ENCODE assay signal across 19 cellular contexts in the genomic region with DNA sequence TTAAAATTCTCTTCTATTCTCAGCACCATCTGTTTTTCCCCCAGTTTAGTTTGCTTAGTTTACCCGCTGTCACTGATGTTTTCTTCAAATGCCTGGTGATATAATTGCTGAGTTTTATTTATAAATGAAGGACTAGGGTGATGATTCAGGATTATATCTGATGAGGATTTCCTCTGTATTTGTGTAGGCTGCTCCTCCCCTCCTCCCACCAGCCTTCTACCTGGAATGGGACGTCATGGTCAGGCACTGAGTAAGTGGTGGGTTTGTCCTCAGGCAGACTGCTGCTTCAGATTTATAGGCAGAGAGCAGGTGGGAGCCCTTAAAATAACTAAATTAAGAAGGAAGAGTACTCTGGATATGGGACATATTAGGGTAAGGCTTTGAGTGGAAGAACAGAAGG. TPM values are rescaled to one million over a fixed set of nuclear protein-coding genes. Genes with fewer than 3 reads are reported as not detected.
DNase-seq lines count a peak whose midpoint lies in the region; ATAC-seq and TF ChIP-seq lines count a peak whose summit lies in the region.
"Had no signal": no experiment of that assay in that cellular context is flagged by ENCODE, and none has a peak within 500 bp of the region (broad histone marks: within the 10 kb centered on the region; RNA-seq: fewer than 3 reads in every experiment).

No MANE protein-coding gene starts in this region.

- H3K36me3 Mint-ChIP-seq in activated CD4-positive, alpha-beta T cell treated with anti-CD3 and anti-CD28 coated beads for 36 hours (ENCODE audit: low read depth): no peaks in the 10 kb centered on the region
- H3K36me3 Mint-ChIP-seq in WTC11 (no peaks in the 10 kb centered on the region), osteocyte (ENCODE audit: unreplicated experiment) (no peaks in the 10 kb centered on the region)

- H3K27ac ChIP-seq in foreskin keratinocyte: no peak overlapping the region
- H3K27ac ChIP-seq: coronary artery, stomach, upper lobe of right lung had no signal

- intact Hi-C loops in activated CD4-positive, alpha-beta T cell treated with anti-CD3 and anti-CD28 coated beads for 36 hours (cut with DNase I, micrococcal nuclease): no loop called here

- TF ChIP-seq CTCF in WTC11 (IDR thresholded peaks at IDR 0.05): no peak
- TF ChIP-seq CTCF in foreskin keratinocyte (conservative IDR thresholded peaks at IDR 0.05): no peak
- TF ChIP-seq CTCF in osteocyte (IDR thresholded peaks at IDR 0.05): no peak

- peak; percentile 8 for DNase-seq in activated CD4-positive, alpha-beta T cell treated with anti-CD3 and anti-CD28 coated beads for 36 hours
- DNase-seq in activated CD4-positive, alpha-beta T cell treated with anti-CD3 and anti-CD28 coated beads, Interleukin-2, amount 50 U/mL, for 48 hours: no peak
- DNase-seq in WTC11 (ENCODE audit: low spot score) (peak; percentile 14), foreskin keratinocyte (peak in 1 of 2 donors; percentile 20), superior temporal gyrus (ENCODE audit: extremely low spot score) (peak; percentile 29), HEK293T (ENCODE audit: extremely low spot score) (no peak), osteocyte (ENCODE audit: extremely low spot score, unreplicated experiment) (no peak)
- DNase-seq in activated CD8-positive, alpha-beta memory T cell treated with anti-CD3 and anti-CD28 coated beads for 24 hours: no peak
- DNase-seq: activated CD4-positive, alpha-beta memory T cell treated with anti-CD3 and anti-CD28 coated beads for 36 hours; foreskin melanocyte; GOT3; left colon; NCI-H1694 treated with DMSO at 0.1 percent for 48 hours; stimulated activated CD4-positive, alpha-beta T cell treated with anti-CD3 and anti-CD28 coated beads, Interleukin-4, amount 100 ng/mL, for 24 hours; stomach; upper lobe of right lung had no signal

- H3K4me3 Mint-ChIP-seq in activated CD4-positive, alpha-beta T cell treated with anti-CD3 and anti-CD28 coated beads for 36 hours: no peak overlapping the region
- H3K4me3 Mint-ChIP-seq in WTC11 (peak overlapping the region; percentile 28), osteocyte (ENCODE audit: unreplicated experiment) (no peak overlapping the region)
- H3K4me3 Mint-ChIP-seq: activated CD4-positive, alpha-beta memory T cell treated with anti-CD3 and anti-CD28 coated beads for 36 hours; activated naive CD4-positive, alpha-beta T cell treated with anti-CD3 and anti-CD28 coated beads, Interleukin-2, amount 50 U/mL, for 24 hours; IgD-negative memory B cell had no signal

- peaks cover 29% of the 10 kb centered on the region for H3K4me1 Mint-ChIP-seq in activated CD4-positive, alpha-beta T cell treated with anti-CD3 and anti-CD28 coated beads for 36 hours
- H3K4me1 Mint-ChIP-seq in WTC11: peaks cover 52% of the 10 kb centered on the region
- no peaks in the 10 kb centered on the region for H3K4me1 Mint-ChIP-seq in osteocyte (ENCODE audit: unreplicated experiment)

- CTCF ChIA-PET in activated CD4-positive, alpha-beta T cell treated with anti-CD3 and anti-CD28 coated beads for 36 hours (lab: Charles Lee): no interaction called here
- CTCF ChIA-PET in WTC11 (lab: Charles Lee): no interaction called here
- CTCF ChIA-PET in HEK293T (lab: Yijun Ruan, JAX): no interaction called here

- POLR2A ChIA-PET in activated CD4-positive, alpha-beta T cell treated with anti-CD3 and anti-CD28 coated beads for 36 hours (lab: Charles Lee): no interaction called here
- POLR2A ChIA-PET in WTC11 (lab: Charles Lee) (no interaction called here), HEK293T (lab: Yijun Ruan, JAX) (no interaction called here)

- H3K4me1 ChIP-seq in foreskin keratinocyte: peaks cover 4% of the 10 kb centered on the region
- H3K4me1 ChIP-seq: stomach, upper lobe of right lung had no signal

- no peaks in the 10 kb centered on the region for H3K27me3 ChIP-seq in foreskin keratinocyte
- H3K27me3 ChIP-seq: stomach, upper lobe of right lung had no signal

- peak overlapping the region; percentile 47 for H3K27ac Mint-ChIP-seq in activated CD4-positive, alpha-beta T cell treated with anti-CD3 and anti-CD28 coated beads for 36 hours
- peak overlapping the region; percentile 91 for H3K27ac Mint-ChIP-seq in WTC11
- H3K27ac Mint-ChIP-seq in osteocyte (ENCODE audit: unreplicated experiment): no peak overlapping the region
- H3K27ac Mint-ChIP-seq: activated CD4-positive, alpha-beta memory T cell treated with anti-CD3 and anti-CD28 coated beads for 36 hours; IgD-negative memory B cell had no signal

- H3K9me3 Mint-ChIP-seq in activated CD4-positive, alpha-beta T cell treated with anti-CD3 and anti-CD28 coated beads for 36 hours (ENCODE audit: low read depth): no peaks in the 10 kb centered on the region
- peaks cover 4% of the 10 kb centered on the region; the same call in 1 of the 2 replicates for H3K9me3 Mint-ChIP-seq in WTC11
- H3K9me3 Mint-ChIP-seq in osteocyte (ENCODE audit: unreplicated experiment): peaks cover 9% of the 10 kb centered on the region

- ATAC-seq in activated CD4-positive, alpha-beta T cell treated with anti-CD3 and anti-CD28 coated beads for 36 hours: no peak
- peak; percentile 67 for ATAC-seq in WTC11
- peak; percentile 57 for ATAC-seq in foreskin keratinocyte
- ATAC-seq: left colon, upper lobe of right lung had no signal

- H3K27me3 Mint-ChIP-seq in activated CD4-positive, alpha-beta T cell treated with anti-CD3 and anti-CD28 coated beads for 36 hours: no peaks in the 10 kb centered on the region
- H3K27me3 Mint-ChIP-seq in WTC11 (ENCODE audit: low read depth): no peaks in the 10 kb centered on the region
- no peaks in the 10 kb centered on the region for H3K27me3 Mint-ChIP-seq in osteocyte (ENCODE audit: unreplicated experiment)
- H3K27me3 Mint-ChIP-seq: activated CD4-positive, alpha-beta memory T cell treated with anti-CD3 and anti-CD28 coated beads for 36 hours; activated naive CD4-positive, alpha-beta T cell treated with anti-CD3 and anti-CD28 coated beads, Interleukin-2, amount 50 U/mL, for 24 hours; IgD-negative memory B cell had no signal

TF ChIP-seq in WTC11, 78 proteins besides CTCF, POLR2A, EP300 and RAD21:
- no peak for TF ChIP-seq SP1 (CRISPR knock-in tag; conservative IDR thresholded peaks at IDR 0.05)

TF ChIP-seq in HEK293T, 16 proteins besides CTCF, POLR2A, EP300 and RAD21:
- TF ChIP-seq L3MBTL2 (conservative IDR thresholded peaks at IDR 0.05) (no peak), NFRKB (IDR thresholded peaks at IDR 0.05) (no peak), FOXK2 (IDR thresholded peaks at IDR 0.05) (no peak), LEF1 (IDR thresholded peaks at IDR 0.05; ENCODE audit: borderline replicate concordance) (no peak), FOXA1 (IDR thresholded peaks at IDR 0.05) (no peak), ZNF384 (IDR thresholded peaks at IDR 0.05) (no peak), SP1 (IDR thresholded peaks at IDR 0.05) (no peak), HDGF (IDR thresholded peaks at IDR 0.05; ENCODE audit: borderline replicate concordance) (no peak), SUZ12 (IDR thresholded peaks at IDR 0.05) (no peak), BHLHE40 (IDR thresholded peaks at IDR 0.05; ENCODE audit: borderline replicate concordance) (no peak), ARNT (IDR thresholded peaks at IDR 0.05) (no peak), CTBP1 (IDR thresholded peaks at IDR 0.05; ENCODE audit: borderline replicate concordance) (no peak), FOXM1 (IDR thresholded peaks at IDR 0.05; ENCODE audit: borderline replicate concordance) (no peak), ELF4 (IDR thresholded peaks at IDR 0.05) (no peak)
- TF ChIP-seq, protein P1, sequence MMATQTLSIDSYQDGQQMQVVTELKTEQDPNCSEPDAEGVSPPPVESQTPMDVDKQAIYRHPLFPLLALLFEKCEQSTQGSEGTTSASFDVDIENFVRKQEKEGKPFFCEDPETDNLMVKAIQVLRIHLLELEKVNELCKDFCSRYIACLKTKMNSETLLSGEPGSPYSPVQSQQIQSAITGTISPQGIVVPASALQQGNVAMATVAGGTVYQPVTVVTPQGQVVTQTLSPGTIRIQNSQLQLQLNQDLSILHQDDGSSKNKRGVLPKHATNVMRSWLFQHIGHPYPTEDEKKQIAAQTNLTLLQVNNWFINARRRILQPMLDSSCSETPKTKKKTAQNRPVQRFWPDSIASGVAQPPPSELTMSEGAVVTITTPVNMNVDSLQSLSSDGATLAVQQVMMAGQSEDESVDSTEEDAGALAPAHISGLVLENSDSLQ (IDR thresholded peaks at IDR 0.05): no peak

RNA-seq across cellular contexts. Expression of a gene that starts 35.8 kb away (rescaled TPM):
- 10 to 100 TPM; 20.8 to 41.7 TPM for total RNA-seq in activated CD4-positive, alpha-beta T cell treated with anti-CD3 and anti-CD28 coated beads for 36 hours
- total RNA-seq in WTC11 (2021) (47.6 to 64.6 TPM (median 49.7 TPM) in 3 replicates), foreskin keratinocyte (18.7 and 19.2 TPM in 2 replicates), osteocyte (12.6 and 15.7 TPM in 2 replicates)
- 9.2 and 10.3 TPM in 2 replicates for polyA plus RNA-seq in foreskin keratinocyte

Comparison
In these comparisons a context has a peak if more than half of its experiments do, and no peak if none do; other contexts are left out.
1. DNase-seq: peak in activated CD4-positive, alpha-beta T cell treated with anti-CD3 and anti-CD28 coated beads for 36 hours (single experiment), WTC11 (single experiment) and superior temporal gyrus (single experiment); none in activated CD4-positive, alpha-beta T cell treated with anti-CD3 and anti-CD28 coated beads, Interleukin-2, amount 50 U/mL, for 48 hours (0 of 2), HEK293T (single experiment), activated CD8-positive, alpha-beta memory T cell treated with anti-CD3 and anti-CD28 coated beads for 24 hours (single experiment) and osteocyte (single experiment).